16 cellular contexts compared by ENCODE assay signal in the genomic region with DNA sequence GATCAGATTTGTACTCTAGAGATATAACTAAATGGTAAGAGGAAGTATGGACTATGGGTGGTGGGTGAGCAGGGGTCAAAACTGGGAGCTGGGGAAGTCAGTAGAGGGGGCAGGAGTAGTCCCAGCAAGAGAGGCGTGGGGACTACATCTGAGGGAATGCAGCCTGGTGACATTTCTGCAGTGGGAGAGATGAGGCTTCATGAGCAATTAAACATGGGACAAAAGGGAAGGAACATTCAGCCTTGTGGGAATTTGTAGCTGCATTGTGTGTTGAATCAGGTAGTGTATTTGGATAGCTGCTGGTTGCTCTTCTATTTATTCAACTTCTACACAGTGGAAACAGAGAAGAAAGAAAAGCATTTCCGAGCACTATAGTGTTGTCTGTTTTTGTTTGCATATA.
A peak's percentile ranks its signal among the peaks of the same experiment; 100 is the strongest.
DNase-seq lines count a peak whose midpoint lies in the region; ATAC-seq, FAIRE-seq and TF ChIP-seq lines count a peak whose summit lies in the region.
"Had no signal": no experiment of that assay in that cellular context is flagged by ENCODE, and none has a peak within 500 bp of the region (broad histone marks: within the 10 kb centered on the region; RNA-seq: fewer than 3 reads in every experiment).

No MANE protein-coding gene starts in this region.

- ATAC-seq in stimulated activated memory B cell treated with anti-CD40 and anti-IgM and Interleukin-4, amounts not matched to agents 10 μg/mL and 1 μg/mL and 100 μg/mL, for 72 hours, result no peak

- peak overlapping the region; percentile 65 for H3K27ac Mint-ChIP-seq in activated naive CD4-positive, alpha-beta T cell treated with anti-CD3 and anti-CD28 coated beads, Interleukin-2, amount 50 U/mL, for 24 hours
- H3K27ac Mint-ChIP-seq in stimulated activated memory B cell treated with anti-CD40 and anti-IgM and Interleukin-4, amounts not matched to agents 10 μg/mL and 1 μg/mL and 100 μg/mL, for 72 hours, result peak overlapping the region; percentile 11

- POLR2A ChIA-PET in RWPE1 (lab: Yijun Ruan, JAX; ENCODE audit: low non-redundant PET), result no interaction called here

- H3K4me3 ChIP-seq in epithelial cell of esophagus (ENCODE audit: low read length), result no peak overlapping the region

- TF ChIP-seq CTCF in RWPE1 (conservative IDR thresholded peaks at IDR 0.05; ENCODE audit: low read depth) (no peak), epithelial cell of esophagus (IDR thresholded peaks at IDR 0.05; ENCODE audit: insufficient read depth, low read depth, low read length, missing control alignments) (no peak)

- no peak for FAIRE-seq in RCC 7860 (lab: Jason Lieb, UNC)

- H3K36me3 Mint-ChIP-seq in activated naive CD4-positive, alpha-beta T cell treated with anti-CD3 and anti-CD28 coated beads, Interleukin-2, amount 50 U/mL, for 24 hours, result peaks cover 12% of the 10 kb centered on the region
- H3K36me3 Mint-ChIP-seq in stimulated activated memory B cell treated with anti-CD40 and anti-IgM and Interleukin-4, amounts not matched to agents 10 μg/mL and 1 μg/mL and 100 μg/mL, for 72 hours, result peaks cover 32% of the 10 kb centered on the region

- H3K4me3 Mint-ChIP-seq in activated naive CD4-positive, alpha-beta T cell treated with anti-CD3 and anti-CD28 coated beads, Interleukin-2, amount 50 U/mL, for 24 hours, result peak overlapping the region; percentile 53
- no peak overlapping the region for H3K4me3 Mint-ChIP-seq in stimulated activated memory B cell treated with anti-CD40 and anti-IgM and Interleukin-4, amounts not matched to agents 10 μg/mL and 1 μg/mL and 100 μg/mL, for 72 hours

- H3K9me3 Mint-ChIP-seq in activated naive CD4-positive, alpha-beta T cell treated with anti-CD3 and anti-CD28 coated beads, Interleukin-2, amount 50 U/mL, for 24 hours, result no peaks in the 10 kb centered on the region
- H3K9me3 Mint-ChIP-seq in stimulated activated memory B cell treated with anti-CD40 and anti-IgM and Interleukin-4, amounts not matched to agents 10 μg/mL and 1 μg/mL and 100 μg/mL, for 72 hours, result no peaks in the 10 kb centered on the region

- DNase-seq in activated naive CD4-positive, alpha-beta T cell (lab: John Stamatoyannopoulos, UW), result no peak
- DNase-seq in RWPE1 (ENCODE audit: low spot score), result no peak
- DNase-seq in epithelial cell of esophagus (ENCODE audit: low read depth), result peak; percentile 18
- DNase-seq in NCI-H345 treated with DMSO at 0.1 percent for 48 hours (lab: John Stamatoyannopoulos, UW; ENCODE audit: unreplicated experiment), result no peak
- DNase-seq in NCI-H2107 treated with DMSO at 0.1 percent for 48 hours (lab: John Stamatoyannopoulos, UW; ENCODE audit: unreplicated experiment), result no peak
- no peak for DNase-seq in RCC 7860 (ENCODE audit: low spot score)
- DNase-seq: activated CD4-positive, alpha-beta T cell treated with anti-CD3 and anti-CD28 coated beads for 48 hours; activated effector memory CD4-positive, alpha-beta T cell treated with Interleukin-2 at 50 U/mL for 16 hours; brain microvascular endothelial cell; DMS53; IMR-90; NCI-H1092 treated with DMSO at 0.1 percent for 48 hours; Right ventricle myocardium superior; stomach had no signal

- peaks cover 69% of the 10 kb centered on the region for H3K4me1 Mint-ChIP-seq in activated naive CD4-positive, alpha-beta T cell treated with anti-CD3 and anti-CD28 coated beads, Interleukin-2, amount 50 U/mL, for 24 hours
- peaks cover 55% of the 10 kb centered on the region for H3K4me1 Mint-ChIP-seq in stimulated activated memory B cell treated with anti-CD40 and anti-IgM and Interleukin-4, amounts not matched to agents 10 μg/mL and 1 μg/mL and 100 μg/mL, for 72 hours

- peak overlapping the region; percentile 49 for H3K27ac ChIP-seq in RWPE1
- H3K27ac ChIP-seq: brain microvascular endothelial cell had no signal

- CTCF ChIA-PET in RWPE1 (lab: Yijun Ruan, JAX), result no interaction called here

- no peaks in the 10 kb centered on the region for H3K27me3 Mint-ChIP-seq in activated naive CD4-positive, alpha-beta T cell treated with anti-CD3 and anti-CD28 coated beads, Interleukin-2, amount 50 U/mL, for 24 hours
- no peaks in the 10 kb centered on the region for H3K27me3 Mint-ChIP-seq in stimulated activated memory B cell treated with anti-CD40 and anti-IgM and Interleukin-4, amounts not matched to agents 10 μg/mL and 1 μg/mL and 100 μg/mL, for 72 hours
